ENCODE assay signal across 8 cellular contexts in genomic region chr5:107104774-107105050, GRCh38.
DNase-seq lines count a peak whose midpoint lies in the region; ATAC-seq, FAIRE-seq and TF ChIP-seq lines count a peak whose summit lies in the region.

No MANE protein-coding gene starts in this region.

- H3K27ac ChIP-seq in body of pancreas (no peak overlapping the region), pancreas (no peak overlapping the region)

- TF ChIP-seq CTCF in body of pancreas (IDR thresholded peaks at IDR 0.05): peak in 5 of 7 experiments; percentile 21 to 58 (median 50)
- TF ChIP-seq CTCF in pancreas (IDR thresholded peaks at IDR 0.05): peak in 3 of 4 donors; percentile 12 to 19 (median 14)

- no peak for FAIRE-seq in pancreas (lab: Jason Lieb, UNC)
- no peak for FAIRE-seq in GM12892 (lab: Jason Lieb, UNC)

- H3K4me3 ChIP-seq in body of pancreas: no peak overlapping the region
- H3K4me3 ChIP-seq in pancreas: no peak overlapping the region

- 5 to 10% methylated on average over 3 of the region's 3 CpGs for WGBS in body of pancreas, 2 donors
- 14 to 16% methylated on average over 3 of the region's 3 CpGs for WGBS in pancreas, 2 donors

- no peak for TF ChIP-seq POLR2A in body of pancreas (IDR thresholded peaks at IDR 0.05)
- no peak for TF ChIP-seq POLR2A in GM12892 (IDR thresholded peaks at IDR 0.05; ENCODE audit: low read depth, low read length)

- intact Hi-C loops in body of pancreas (cut with DNase I): no loop called here
- intact Hi-C loops in pancreas (cut with DNase I): no loop called here

- H3K4me1 ChIP-seq in body of pancreas (peaks cover 4% of the 10 kb centered on the region), pancreas (no peaks in the 10 kb centered on the region)

- H3K36me3 ChIP-seq in body of pancreas (replicated peaks in 1 of 2; ENCODE audit: insufficient read depth in 1 of 2, low read depth in 2 of 2) (no peaks in the 10 kb centered on the region), pancreas (no peaks in the 10 kb centered on the region)

- H3K9me3 ChIP-seq in body of pancreas (peaks cover 0 to 5% (median 0%) of the 10 kb centered on the region in 3 donors), pancreas (no peaks in the 10 kb centered on the region)

- H3K27me3 ChIP-seq in body of pancreas (no peaks in the 10 kb centered on the region), pancreas (no peaks in the 10 kb centered on the region)

- peak; percentile 89 for ATAC-seq in GM19025 (IDR thresholded peaks at IDR 0.05; ENCODE audit: low read depth, unreplicated experiment)
- peak; percentile 86 for ATAC-seq in HG03342 (IDR thresholded peaks at IDR 0.05; ENCODE audit: unreplicated experiment)
- ATAC-seq in body of pancreas: peak; percentile 80
- peak; percentile 56 to 99 (median 94) for ATAC-seq in pancreas
- ATAC-seq in GM21576 (IDR thresholded peaks at IDR 0.05; ENCODE audit: unreplicated experiment): no peak
- no peak for ATAC-seq in HG02642 (IDR thresholded peaks at IDR 0.05; ENCODE audit: poor library complexity, unreplicated experiment)

- DNase-seq in body of pancreas (peak; percentile 21 to 56 (median 46)), pancreas (peak in 3 of 6 donors; percentile 15 to 47 (median 35)), GM12892 (ENCODE audit: insufficient read length) (no peak), NCI-H2227 (lab: John Stamatoyannopoulos, UW; ENCODE audit: unreplicated experiment) (no peak)

Comparison
In these comparisons a context has a peak if more than half of its experiments do, and no peak if none do; other contexts are left out.
1. ATAC-seq: peak in GM19025 (single experiment), HG03342 (single experiment), body of pancreas (single experiment) and pancreas (4 of 4); none in GM21576 (single experiment) and HG02642 (single experiment).
2. DNase-seq: peak in body of pancreas (4 of 4); none in GM12892 (single experiment) and NCI-H2227 (single experiment).